ENCODE assay signal across 1 cellular context in genomic region chr12:43882578-43883178, GRCh38.
TF ChIP-seq lines count a peak whose summit lies in the region.

No MANE protein-coding gene starts in this region.

TF ChIP-seq in H1, 55 proteins besides CTCF, POLR2A, EP300 and RAD21 (continued from another document):
- TF ChIP-seq, protein P1, sequence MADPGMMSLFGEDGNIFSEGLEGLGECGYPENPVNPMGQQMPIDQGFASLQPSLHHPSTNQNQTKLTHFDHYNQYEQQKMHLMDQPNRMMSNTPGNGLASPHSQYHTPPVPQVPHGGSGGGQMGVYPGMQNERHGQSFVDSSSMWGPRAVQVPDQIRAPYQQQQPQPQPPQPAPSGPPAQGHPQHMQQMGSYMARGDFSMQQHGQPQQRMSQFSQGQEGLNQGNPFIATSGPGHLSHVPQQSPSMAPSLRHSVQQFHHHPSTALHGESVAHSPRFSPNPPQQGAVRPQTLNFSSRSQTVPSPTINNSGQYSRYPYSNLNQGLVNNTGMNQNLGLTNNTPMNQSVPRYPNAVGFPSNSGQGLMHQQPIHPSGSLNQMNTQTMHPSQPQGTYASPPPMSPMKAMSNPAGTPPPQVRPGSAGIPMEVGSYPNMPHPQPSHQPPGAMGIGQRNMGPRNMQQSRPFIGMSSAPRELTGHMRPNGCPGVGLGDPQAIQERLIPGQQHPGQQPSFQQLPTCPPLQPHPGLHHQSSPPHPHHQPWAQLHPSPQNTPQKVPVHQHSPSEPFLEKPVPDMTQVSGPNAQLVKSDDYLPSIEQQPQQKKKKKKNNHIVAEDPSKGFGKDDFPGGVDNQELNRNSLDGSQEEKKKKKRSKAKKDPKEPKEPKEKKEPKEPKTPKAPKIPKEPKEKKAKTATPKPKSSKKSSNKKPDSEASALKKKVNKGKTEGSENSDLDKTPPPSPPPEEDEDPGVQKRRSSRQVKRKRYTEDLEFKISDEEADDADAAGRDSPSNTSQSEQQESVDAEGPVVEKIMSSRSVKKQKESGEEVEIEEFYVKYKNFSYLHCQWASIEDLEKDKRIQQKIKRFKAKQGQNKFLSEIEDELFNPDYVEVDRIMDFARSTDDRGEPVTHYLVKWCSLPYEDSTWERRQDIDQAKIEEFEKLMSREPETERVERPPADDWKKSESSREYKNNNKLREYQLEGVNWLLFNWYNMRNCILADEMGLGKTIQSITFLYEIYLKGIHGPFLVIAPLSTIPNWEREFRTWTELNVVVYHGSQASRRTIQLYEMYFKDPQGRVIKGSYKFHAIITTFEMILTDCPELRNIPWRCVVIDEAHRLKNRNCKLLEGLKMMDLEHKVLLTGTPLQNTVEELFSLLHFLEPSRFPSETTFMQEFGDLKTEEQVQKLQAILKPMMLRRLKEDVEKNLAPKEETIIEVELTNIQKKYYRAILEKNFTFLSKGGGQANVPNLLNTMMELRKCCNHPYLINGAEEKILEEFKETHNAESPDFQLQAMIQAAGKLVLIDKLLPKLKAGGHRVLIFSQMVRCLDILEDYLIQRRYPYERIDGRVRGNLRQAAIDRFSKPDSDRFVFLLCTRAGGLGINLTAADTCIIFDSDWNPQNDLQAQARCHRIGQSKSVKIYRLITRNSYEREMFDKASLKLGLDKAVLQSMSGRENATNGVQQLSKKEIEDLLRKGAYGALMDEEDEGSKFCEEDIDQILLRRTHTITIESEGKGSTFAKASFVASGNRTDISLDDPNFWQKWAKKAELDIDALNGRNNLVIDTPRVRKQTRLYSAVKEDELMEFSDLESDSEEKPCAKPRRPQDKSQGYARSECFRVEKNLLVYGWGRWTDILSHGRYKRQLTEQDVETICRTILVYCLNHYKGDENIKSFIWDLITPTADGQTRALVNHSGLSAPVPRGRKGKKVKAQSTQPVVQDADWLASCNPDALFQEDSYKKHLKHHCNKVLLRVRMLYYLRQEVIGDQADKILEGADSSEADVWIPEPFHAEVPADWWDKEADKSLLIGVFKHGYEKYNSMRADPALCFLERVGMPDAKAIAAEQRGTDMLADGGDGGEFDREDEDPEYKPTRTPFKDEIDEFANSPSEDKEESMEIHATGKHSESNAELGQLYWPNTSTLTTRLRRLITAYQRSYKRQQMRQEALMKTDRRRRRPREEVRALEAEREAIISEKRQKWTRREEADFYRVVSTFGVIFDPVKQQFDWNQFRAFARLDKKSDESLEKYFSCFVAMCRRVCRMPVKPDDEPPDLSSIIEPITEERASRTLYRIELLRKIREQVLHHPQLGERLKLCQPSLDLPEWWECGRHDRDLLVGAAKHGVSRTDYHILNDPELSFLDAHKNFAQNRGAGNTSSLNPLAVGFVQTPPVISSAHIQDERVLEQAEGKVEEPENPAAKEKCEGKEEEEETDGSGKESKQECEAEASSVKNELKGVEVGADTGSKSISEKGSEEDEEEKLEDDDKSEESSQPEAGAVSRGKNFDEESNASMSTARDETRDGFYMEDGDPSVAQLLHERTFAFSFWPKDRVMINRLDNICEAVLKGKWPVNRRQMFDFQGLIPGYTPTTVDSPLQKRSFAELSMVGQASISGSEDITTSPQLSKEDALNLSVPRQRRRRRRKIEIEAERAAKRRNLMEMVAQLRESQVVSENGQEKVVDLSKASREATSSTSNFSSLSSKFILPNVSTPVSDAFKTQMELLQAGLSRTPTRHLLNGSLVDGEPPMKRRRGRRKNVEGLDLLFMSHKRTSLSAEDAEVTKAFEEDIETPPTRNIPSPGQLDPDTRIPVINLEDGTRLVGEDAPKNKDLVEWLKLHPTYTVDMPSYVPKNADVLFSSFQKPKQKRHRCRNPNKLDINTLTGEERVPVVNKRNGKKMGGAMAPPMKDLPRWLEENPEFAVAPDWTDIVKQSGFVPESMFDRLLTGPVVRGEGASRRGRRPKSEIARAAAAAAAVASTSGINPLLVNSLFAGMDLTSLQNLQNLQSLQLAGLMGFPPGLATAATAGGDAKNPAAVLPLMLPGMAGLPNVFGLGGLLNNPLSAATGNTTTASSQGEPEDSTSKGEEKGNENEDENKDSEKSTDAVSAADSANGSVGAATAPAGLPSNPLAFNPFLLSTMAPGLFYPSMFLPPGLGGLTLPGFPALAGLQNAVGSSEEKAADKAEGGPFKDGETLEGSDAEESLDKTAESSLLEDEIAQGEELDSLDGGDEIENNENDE (IDR thresholded peaks at IDR 0.05; ENCODE audit: insufficient replicate concordance, low read length): no peak
- TF ChIP-seq JUN (IDR thresholded peaks at IDR 0.05; ENCODE audit: low read depth, low read length): no peak
- no peak for TF ChIP-seq RXRA (IDR thresholded peaks at IDR 0.05; ENCODE audit: insufficient read depth, low read depth, low read length)
- no peak for TF ChIP-seq RBBP5 (IDR thresholded peaks at IDR 0.05; ENCODE audit: borderline replicate concordance, low read depth, low read length)
- no peak for TF ChIP-seq TCF12 (IDR thresholded peaks at IDR 0.05; ENCODE audit: low read depth, low read length)
